Comparison of ENCODE assay signal across 14 cellular contexts in genomic region chr15:95684126-95684525, GRCh38.
"Had no signal": no experiment of that assay in that cellular context is flagged by ENCODE, and none has a peak within 500 bp of the region (broad histone marks: within the 10 kb centered on the region; RNA-seq: fewer than 3 reads in every experiment).

No MANE protein-coding gene starts in this region.

- DNase-seq: activated CD4-positive, alpha-beta T cell treated with anti-CD3 and anti-CD28 coated beads, Interleukin-2, amount 50 U/mL, for 1 hour; activated naive CD4-positive, alpha-beta T cell treated with anti-CD3 and anti-CD28 coated beads, Interleukin-2, amount 10 ng/mL, durations not matched to agents 7 days and 5 days; cerebellar nuclear complex; endodermal cell; foreskin melanocyte; head of caudate nucleus; nephron progenitor cell had no signal

- H3K9me3 Mint-ChIP-seq: activated naive CD4-positive, alpha-beta T cell treated with anti-CD3 and anti-CD28 coated beads, Interleukin-2, amount 10 ng/mL, durations not matched to agents 7 days and 5 days; activated T-helper 2 cell treated with anti-CD3 and anti-CD28 coated beads, Interferon-gamma antibody, Interleukin-2, Interleukin-4, amounts not matched to agents 10 μg/mL and 5 μg/mL and 100 μg/mL, durations not matched to agents 14 hours and 24 hours and 36 hours; brain; endodermal cell; stimulated activated effector memory CD8-positive, alpha-beta T cell treated with anti-CD3 and anti-CD28 coated beads, Interleukin-12 subunit alpha, Interleukin-12 subunit beta, amount 100 ng/mL, for 72 hours; T-helper 1 cell treated with Interleukin-12 subunit alpha and Interleukin-12 subunit beta and Interleukin-4 antibody, amounts not matched to agents 30 μg/mL and 1 μg/mL, for 36 hours had no signal

- H3K4me3 Mint-ChIP-seq: activated naive CD4-positive, alpha-beta T cell treated with anti-CD3 and anti-CD28 coated beads, Interleukin-2, amount 10 ng/mL, durations not matched to agents 7 days and 5 days; brain; endodermal cell; nephron progenitor cell; stimulated activated effector memory CD8-positive, alpha-beta T cell treated with anti-CD3 and anti-CD28 coated beads, Interleukin-12 subunit alpha, Interleukin-12 subunit beta, amount 100 ng/mL, for 72 hours; T-helper 1 cell treated with Interleukin-12 subunit alpha and Interleukin-12 subunit beta and Interleukin-4 antibody, amounts not matched to agents 30 μg/mL and 1 μg/mL, for 36 hours had no signal

- H3K9me3 ChIP-seq: adrenal gland, esophagus muscularis mucosa, tibial nerve had no signal

- H3K27ac Mint-ChIP-seq: activated naive CD4-positive, alpha-beta T cell treated with anti-CD3 and anti-CD28 coated beads, Interleukin-2, amount 10 ng/mL, durations not matched to agents 7 days and 5 days; activated T-helper 2 cell treated with anti-CD3 and anti-CD28 coated beads, Interferon-gamma antibody, Interleukin-2, Interleukin-4, amounts not matched to agents 10 μg/mL and 5 μg/mL and 100 μg/mL, durations not matched to agents 14 hours and 24 hours and 36 hours; endodermal cell; nephron progenitor cell; stimulated activated effector memory CD8-positive, alpha-beta T cell treated with anti-CD3 and anti-CD28 coated beads, Interleukin-12 subunit alpha, Interleukin-12 subunit beta, amount 100 ng/mL, for 72 hours; T-helper 1 cell treated with Interleukin-12 subunit alpha and Interleukin-12 subunit beta and Interleukin-4 antibody, amounts not matched to agents 30 μg/mL and 1 μg/mL, for 36 hours had no signal

- H3K36me3 ChIP-seq: adrenal gland, esophagus muscularis mucosa, tibial nerve had no signal

- H3K4me1 ChIP-seq: adrenal gland, esophagus muscularis mucosa had no signal

- H3K4me1 Mint-ChIP-seq: activated naive CD4-positive, alpha-beta T cell treated with anti-CD3 and anti-CD28 coated beads, Interleukin-2, amount 10 ng/mL, durations not matched to agents 7 days and 5 days; endodermal cell; stimulated activated effector memory CD8-positive, alpha-beta T cell treated with anti-CD3 and anti-CD28 coated beads, Interleukin-12 subunit alpha, Interleukin-12 subunit beta, amount 100 ng/mL, for 72 hours had no signal

- H3K27me3 Mint-ChIP-seq: activated naive CD4-positive, alpha-beta T cell treated with anti-CD3 and anti-CD28 coated beads, Interleukin-2, amount 10 ng/mL, durations not matched to agents 7 days and 5 days had no signal

- H3K27me3 ChIP-seq: adrenal gland, esophagus muscularis mucosa, tibial nerve had no signal

- H3K27ac ChIP-seq: adrenal gland, esophagus muscularis mucosa, tibial nerve had no signal

- H3K36me3 Mint-ChIP-seq: activated naive CD4-positive, alpha-beta T cell treated with anti-CD3 and anti-CD28 coated beads, Interleukin-2, amount 10 ng/mL, durations not matched to agents 7 days and 5 days; brain; stimulated activated effector memory CD8-positive, alpha-beta T cell treated with anti-CD3 and anti-CD28 coated beads, Interleukin-12 subunit alpha, Interleukin-12 subunit beta, amount 100 ng/mL, for 72 hours had no signal

- ATAC-seq: stimulated activated effector memory CD8-positive, alpha-beta T cell treated with anti-CD3 and anti-CD28 coated beads, Interleukin-12 subunit alpha, Interleukin-12 subunit beta, amount 100 ng/mL, for 72 hours had no signal

- H3K4me3 ChIP-seq: adrenal gland, esophagus muscularis mucosa, tibial nerve had no signal
